In genomic region chr11:9568854-9569587, GRCh38 we compare ENCODE assay signal across 8 cellular contexts. TPM values are rescaled to one million over a fixed set of nuclear protein-coding genes. Genes with fewer than 3 reads are reported as not detected.
A peak's percentile ranks its signal among the peaks of the same experiment; 100 is the strongest.
DNase-seq lines count a peak whose midpoint lies in the region; ATAC-seq and TF ChIP-seq lines count a peak whose summit lies in the region.

No MANE protein-coding gene starts in this region.

- DNase-seq in activated CD8-positive, alpha-beta memory T cell treated with anti-CD3 and anti-CD28 coated beads, Interleukin-2, amount 10 ng/mL, durations not matched to agents 7 days and 5 days = no peak
- DNase-seq in activated CD8-positive, alpha-beta memory T cell treated with anti-CD3 and anti-CD28 coated beads for 24 hours = no peak
- DNase-seq in NCI-H774 (lab: John Stamatoyannopoulos, UW) (peak; percentile 42), right lobe of liver (peak; percentile 74 to 93 (median 85)), upper lobe of left lung (peak in 1 of 2 donors; percentile 71)

- CTCF ChIA-PET in activated CD8-positive, alpha-beta memory T cell treated with anti-CD3 and anti-CD28 coated beads, Interleukin-2, amount 10 ng/mL, durations not matched to agents 7 days and 5 days (lab: Charles Lee) = interaction anchor here (1.2 to 1.8 kb wide), 2 partner anchors 34 to 44 kb away, joined by 3 to 10 read pairs; no protein-coding TSS in a partner anchor

- H3K27ac ChIP-seq in cingulate gyrus (ENCODE audit: low read depth, low read length) (peak overlapping the region; percentile 65), right lobe of liver (peak overlapping the region; percentile 79 to 90 (median 88)), upper lobe of left lung (peak overlapping the region; percentile 77 to 87 (median 85))

- peak overlapping the region; percentile 15 for H3K27ac Mint-ChIP-seq in activated CD8-positive, alpha-beta memory T cell treated with anti-CD3 and anti-CD28 coated beads, Interleukin-2, amount 10 ng/mL, durations not matched to agents 7 days and 5 days

- H3K4me1 ChIP-seq in right lobe of liver (peaks cover 0 to 53% (median 10%) of the 10 kb centered on the region in 4 donors), upper lobe of left lung (peaks cover 16 to 41% (median 33%) of the 10 kb centered on the region in 4 donors)

- H3K27me3 Mint-ChIP-seq in activated CD8-positive, alpha-beta memory T cell treated with anti-CD3 and anti-CD28 coated beads, Interleukin-2, amount 10 ng/mL, durations not matched to agents 7 days and 5 days = peaks cover 8% of the 10 kb centered on the region

- TF ChIP-seq EP300 in upper lobe of left lung (IDR thresholded peaks at IDR 0.05) = peak in 3 of 4 donors; percentile 10 to 52 (median 19)

- intact Hi-C loops in right lobe of liver (cut with DNase I) = no loop called here

- H3K9me3 Mint-ChIP-seq in activated CD8-positive, alpha-beta memory T cell treated with anti-CD3 and anti-CD28 coated beads, Interleukin-2, amount 10 ng/mL, durations not matched to agents 7 days and 5 days (ENCODE audit: low read depth) = no peaks in the 10 kb centered on the region

- peaks cover 7% of the 10 kb centered on the region for H3K36me3 Mint-ChIP-seq in activated CD8-positive, alpha-beta memory T cell treated with anti-CD3 and anti-CD28 coated beads, Interleukin-2, amount 10 ng/mL, durations not matched to agents 7 days and 5 days

- no peak for ATAC-seq in activated CD8-positive, alpha-beta memory T cell treated with anti-CD3 and anti-CD28 coated beads, Interleukin-2, amount 10 ng/mL, durations not matched to agents 7 days and 5 days
- ATAC-seq in right lobe of liver (peak; percentile 47 to 67 (median 60)), upper lobe of left lung (ENCODE audit: low FRiP score in 2 of 2) (peak; percentile 63 to 87), HG02870 (IDR thresholded peaks at IDR 0.05; ENCODE audit: unreplicated experiment) (no peak), GM18868 (IDR thresholded peaks at IDR 0.05; ENCODE audit: unreplicated experiment) (no peak)

- H3K27me3 ChIP-seq in right lobe of liver (no peaks in the 10 kb centered on the region), upper lobe of left lung (no peaks in the 10 kb centered on the region)

- 20% methylated on average over 7 of the region's 7 CpGs for WGBS in right lobe of liver (ENCODE audit: insufficient coverage, low coverage, low lambda C conversion rate, missing lambda C conversion rate)
- 23 to 26% methylated on average over 7 of the region's 7 CpGs for WGBS in upper lobe of left lung, 2 donors

- H3K9me3 ChIP-seq in right lobe of liver (no peaks in the 10 kb centered on the region), upper lobe of left lung (no peaks in the 10 kb centered on the region)

- H3K4me3 ChIP-seq in right lobe of liver (peak overlapping the region in 2 of 3 donors; percentile 4 to 5), upper lobe of left lung (peak overlapping the region in 1 of 4 donors; percentile 15)

- H3K4me1 Mint-ChIP-seq in activated CD8-positive, alpha-beta memory T cell treated with anti-CD3 and anti-CD28 coated beads, Interleukin-2, amount 10 ng/mL, durations not matched to agents 7 days and 5 days = peaks cover 44% of the 10 kb centered on the region

- TF ChIP-seq CTCF in right lobe of liver (IDR thresholded peaks at IDR 0.05) = no peak
- TF ChIP-seq CTCF in upper lobe of left lung (IDR thresholded peaks at IDR 0.05) = no peak

- H3K4me3 Mint-ChIP-seq in activated CD8-positive, alpha-beta memory T cell treated with anti-CD3 and anti-CD28 coated beads, Interleukin-2, amount 10 ng/mL, durations not matched to agents 7 days and 5 days = no peak overlapping the region

- H3K36me3 ChIP-seq in right lobe of liver (no peaks in the 10 kb centered on the region), upper lobe of left lung (no peaks in the 10 kb centered on the region)

- TF ChIP-seq POLR2A in right lobe of liver (IDR thresholded peaks at IDR 0.05) = peak; percentile 90
- peak in 2 of 4 donors; percentile 18 to 23 for TF ChIP-seq POLR2A in upper lobe of left lung (IDR thresholded peaks at IDR 0.05)

RNA-seq across cellular contexts. Expression of gene WEE1, which starts 4.4 kb away (rescaled TPM):
- 10 to 100 TPM; 76.8 to 83.3 TPM for total RNA-seq in activated CD8-positive, alpha-beta memory T cell treated with anti-CD3 and anti-CD28 coated beads, Interleukin-2, amount 10 ng/mL, durations not matched to agents 7 days and 5 days
- total RNA-seq in right lobe of liver (10 to 100 TPM; 11.1 to 34.0 (median 19.5) TPM), upper lobe of left lung (10 to 100 TPM in 5 of 6 donors, 1 to 10 TPM in 1; 9.2 to 47.1 (median 13.4) TPM)

Comparison
In these comparisons a context has a peak if more than half of its experiments do, and no peak if none do; other contexts are left out.
1. ATAC-seq: peak in right lobe of liver (4 of 4) and upper lobe of left lung (2 of 2); none in activated CD8-positive, alpha-beta memory T cell treated with anti-CD3 and anti-CD28 coated beads, Interleukin-2, amount 10 ng/mL, durations not matched to agents 7 days and 5 days (single experiment), HG02870 (single experiment) and GM18868 (single experiment).
2. DNase-seq: peak in NCI-H774 (single experiment) and right lobe of liver (3 of 3); none in activated CD8-positive, alpha-beta memory T cell treated with anti-CD3 and anti-CD28 coated beads, Interleukin-2, amount 10 ng/mL, durations not matched to agents 7 days and 5 days (single experiment) and activated CD8-positive, alpha-beta memory T cell treated with anti-CD3 and anti-CD28 coated beads for 24 hours (single experiment).
3. Peak in every context shown above with its lines, with median percentiles within 50 percentile points of each other: H3K27ac ChIP-seq.